ENCODE assay signal across 22 cellular contexts in the genomic region with DNA sequence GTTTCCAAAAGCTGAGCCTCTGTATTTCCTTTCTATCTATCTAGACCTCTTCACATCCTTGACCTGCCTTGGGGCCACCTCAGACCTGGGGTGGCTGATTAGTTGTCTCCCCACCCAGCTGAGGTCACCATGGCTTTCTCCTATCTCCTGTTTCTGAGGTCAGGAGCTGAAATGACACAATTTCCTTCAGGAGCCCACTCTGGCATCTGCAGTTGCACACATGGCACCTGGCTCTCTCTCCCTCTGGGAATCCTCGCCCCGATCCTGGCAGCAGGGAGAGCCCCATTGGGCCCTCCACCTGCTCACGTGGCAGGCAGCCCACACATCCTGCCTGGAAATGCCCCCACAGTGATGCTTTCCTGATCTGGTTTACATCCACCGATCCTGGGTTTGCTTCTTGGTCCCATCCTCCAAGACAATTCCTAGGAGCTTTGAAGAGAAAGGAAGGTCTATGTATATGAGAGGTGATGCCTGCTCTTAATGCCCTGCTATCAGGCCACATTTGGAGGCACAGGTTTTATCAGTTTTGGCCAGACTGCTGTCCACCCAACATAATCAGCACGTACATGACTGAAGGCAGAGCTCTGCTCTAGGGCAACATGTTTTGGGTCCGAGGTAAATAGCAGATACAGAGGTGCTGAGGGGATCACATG. TPM values are rescaled to one million over a fixed set of nuclear protein-coding genes. Genes with fewer than 3 reads are reported as not detected.
DNase-seq lines count a peak whose midpoint lies in the region; ATAC-seq and TF ChIP-seq lines count a peak whose summit lies in the region.
"Had no signal": no experiment of that assay in that cellular context is flagged by ENCODE, and none has a peak within 500 bp of the region (broad histone marks: within the 10 kb centered on the region; RNA-seq: fewer than 3 reads in every experiment).

No MANE protein-coding gene starts in this region.

- H3K9me3 Mint-ChIP-seq in CD8-positive, alpha-beta T cell: no peaks in the 10 kb centered on the region
- H3K9me3 Mint-ChIP-seq in activated T-helper 17 cell treated with anti-CD3 and anti-CD28 coated beads, Interleukin-2, amount 50 U/mL, for 72 hours: no peaks in the 10 kb centered on the region
- no peaks in the 10 kb centered on the region for H3K9me3 Mint-ChIP-seq in naive thymus-derived CD4-positive, alpha-beta T cell
- H3K9me3 Mint-ChIP-seq: activated naive CD8-positive, alpha-beta T cell treated with anti-CD3 and anti-CD28 coated beads for 36 hours; activated T-helper 1 cell treated with anti-CD3 and anti-CD28 coated beads, Interleukin-12 subunit alpha, Interleukin-12 subunit beta, Interleukin-2, Interleukin-4 antibody, amounts not matched to agents 30 ng/mL and 10 ng/mL and 1 ng/mL, durations not matched to agents 14 hours and 24 hours and 36 hours; GM23338; stimulated activated effector memory CD8-positive, alpha-beta T cell treated with anti-CD3 and anti-CD28 coated beads, Interleukin-12 subunit alpha, Interleukin-12 subunit beta, amount 100 ng/mL, for 72 hours had no signal

- H4K5ac ChIP-seq in IMR-90 (ENCODE audit: low read depth, low read length): no peak overlapping the region

- no peak for ATAC-seq in CD8-positive, alpha-beta T cell
- ATAC-seq in IMR-90 (ENCODE audit: low read depth) (no peak), GM18520 (IDR thresholded peaks at IDR 0.05; ENCODE audit: unreplicated experiment) (no peak), HG03175 (IDR thresholded peaks at IDR 0.05; ENCODE audit: unreplicated experiment) (no peak)
- ATAC-seq in activated T-helper 17 cell treated with anti-CD3 and anti-CD28 coated beads, Interleukin-2, amount 50 U/mL, for 72 hours (replicated peaks): no peak
- ATAC-seq in naive thymus-derived CD4-positive, alpha-beta T cell: no peak
- ATAC-seq: stimulated activated effector memory CD8-positive, alpha-beta T cell treated with anti-CD3 and anti-CD28 coated beads, Interleukin-12 subunit alpha, Interleukin-12 subunit beta, amount 100 ng/mL, for 72 hours had no signal

- no peak overlapping the region for H2BK20ac ChIP-seq in IMR-90 (ENCODE audit: low read depth, low read length)

- TF ChIP-seq RAD21 in IMR-90 (IDR thresholded peaks at IDR 0.05; ENCODE audit: low read length): no peak

- no peak overlapping the region for H2AK5ac ChIP-seq in IMR-90 (ENCODE audit: low read depth, low read length)

- H3K79me1 ChIP-seq in IMR-90 (ENCODE audit: low read depth in 1 of 2, low read length in 2 of 2): peaks cover 3 to 5% of the 10 kb centered on the region in 2 experiments; a peak in 1 of 4 replicates

- peak overlapping the region; percentile 80 for H3K27ac Mint-ChIP-seq in CD8-positive, alpha-beta T cell
- peak overlapping the region; percentile 50 for H3K27ac Mint-ChIP-seq in activated T-helper 17 cell treated with anti-CD3 and anti-CD28 coated beads, Interleukin-2, amount 50 U/mL, for 72 hours
- H3K27ac Mint-ChIP-seq in naive thymus-derived CD4-positive, alpha-beta T cell: peak overlapping the region in 5 of 9 donors; percentile 40 to 85 (median 65)
- H3K27ac Mint-ChIP-seq: activated naive CD8-positive, alpha-beta T cell treated with anti-CD3 and anti-CD28 coated beads for 36 hours; activated T-helper 1 cell treated with anti-CD3 and anti-CD28 coated beads, Interleukin-12 subunit alpha, Interleukin-12 subunit beta, Interleukin-2, Interleukin-4 antibody, amounts not matched to agents 30 ng/mL and 10 ng/mL and 1 ng/mL, durations not matched to agents 14 hours and 24 hours and 36 hours; GM23338; stimulated activated effector memory CD8-positive, alpha-beta T cell treated with anti-CD3 and anti-CD28 coated beads, Interleukin-12 subunit alpha, Interleukin-12 subunit beta, amount 100 ng/mL, for 72 hours had no signal

- no peak overlapping the region for H3K4ac ChIP-seq in IMR-90 (ENCODE audit: low read depth, low read length)

- no peak overlapping the region for H2AFZ ChIP-seq in IMR-90 (replicated peaks; ENCODE audit: low read length, poor library complexity)
- H2AFZ ChIP-seq: GM23338 had no signal

- H2BK120ac ChIP-seq in IMR-90 (ENCODE audit: low read depth, low read length): no peak overlapping the region

- H3K4me1 Mint-ChIP-seq in CD8-positive, alpha-beta T cell (ENCODE audit: low read depth): peaks cover 26% of the 10 kb centered on the region
- H3K4me1 Mint-ChIP-seq in activated T-helper 17 cell treated with anti-CD3 and anti-CD28 coated beads, Interleukin-2, amount 50 U/mL, for 72 hours: peaks cover 15% of the 10 kb centered on the region
- H3K4me1 Mint-ChIP-seq in naive thymus-derived CD4-positive, alpha-beta T cell: peaks cover 25 to 45% (median 37%) of the 10 kb centered on the region in 7 donors

- no peak overlapping the region for H3K56ac ChIP-seq in IMR-90 (ENCODE audit: extremely low read depth, insufficient read depth, low read length)

- H3K27me3 Mint-ChIP-seq in CD8-positive, alpha-beta T cell (ENCODE audit: low read depth): no peaks in the 10 kb centered on the region
- no peaks in the 10 kb centered on the region for H3K27me3 Mint-ChIP-seq in activated T-helper 17 cell treated with anti-CD3 and anti-CD28 coated beads, Interleukin-2, amount 50 U/mL, for 72 hours
- H3K27me3 Mint-ChIP-seq in naive thymus-derived CD4-positive, alpha-beta T cell: no peaks in the 10 kb centered on the region
- H3K27me3 Mint-ChIP-seq: activated naive CD8-positive, alpha-beta T cell treated with anti-CD3 and anti-CD28 coated beads for 36 hours had no signal

- peaks cover 2% of the 10 kb centered on the region; the same call in 1 of the 2 replicates for H3K9me1 ChIP-seq in IMR-90 (ENCODE audit: insufficient read depth, low read length)

- no peaks in the 10 kb centered on the region for H3K36me3 ChIP-seq in CD8-positive, alpha-beta T cell (ENCODE audit: insufficient read depth, low read length)
- no peaks in the 10 kb centered on the region for H3K36me3 ChIP-seq in IMR-90 (ENCODE audit: control insufficient read depth, insufficient read depth, low read length)
- H3K36me3 ChIP-seq in naive thymus-derived CD4-positive, alpha-beta T cell (ENCODE audit: control insufficient read depth in 2 of 3, insufficient read depth in 3 of 3, low read length in 3 of 3): no peaks in the 10 kb centered on the region
- H3K36me3 ChIP-seq: esophagus muscularis mucosa, thyroid gland had no signal

- no peaks in the 10 kb centered on the region for H4K20me1 ChIP-seq in IMR-90 (ENCODE audit: insufficient read depth, low read length)

- H3K9ac ChIP-seq in IMR-90 (ENCODE audit: low read depth, low read length): no peak overlapping the region

- peaks cover 20% of the 10 kb centered on the region for H3K4me1 ChIP-seq in CD8-positive, alpha-beta T cell (ENCODE audit: insufficient read depth, low read length)
- H3K4me1 ChIP-seq in IMR-90 (ENCODE audit: control insufficient read depth, insufficient read depth, low read length): peaks cover 4% of the 10 kb centered on the region
- peaks cover 7 to 19% of the 10 kb centered on the region in 2 donors for H3K4me1 ChIP-seq in naive thymus-derived CD4-positive, alpha-beta T cell (ENCODE audit: control insufficient read depth in 2 of 2, insufficient read depth in 2 of 2, low read length in 2 of 2)
- H3K4me1 ChIP-seq: Caco-2, thyroid gland had no signal

- no peak overlapping the region for H2BK5ac ChIP-seq in IMR-90 (ENCODE audit: low read depth, low read length, poor library complexity, severe bottlenecking)

- no peak overlapping the region for H4K91ac ChIP-seq in IMR-90 (ENCODE audit: insufficient read depth, low read depth, low read length)

- no peaks in the 10 kb centered on the region for H3K36me3 Mint-ChIP-seq in CD8-positive, alpha-beta T cell
- no peaks in the 10 kb centered on the region for H3K36me3 Mint-ChIP-seq in activated T-helper 17 cell treated with anti-CD3 and anti-CD28 coated beads, Interleukin-2, amount 50 U/mL, for 72 hours (ENCODE audit: low read depth)
- no peaks in the 10 kb centered on the region for H3K36me3 Mint-ChIP-seq in naive thymus-derived CD4-positive, alpha-beta T cell
- H3K36me3 Mint-ChIP-seq: activated naive CD8-positive, alpha-beta T cell treated with anti-CD3 and anti-CD28 coated beads for 36 hours; stimulated activated effector memory CD8-positive, alpha-beta T cell treated with anti-CD3 and anti-CD28 coated beads, Interleukin-12 subunit alpha, Interleukin-12 subunit beta, amount 100 ng/mL, for 72 hours had no signal

- in situ Hi-C loops in IMR-90 (cut with MboI; ENCODE audit: low sequenced_read_pairs): no loop called here

- dilution Hi-C loops in IMR-90 (cut with HindIII; ENCODE audit: low sequenced_read_pairs, unreplicated experiment): no loop called here

- H3K27me3 ChIP-seq in CD8-positive, alpha-beta T cell (ENCODE audit: insufficient read depth, low read length): no peaks in the 10 kb centered on the region
- no peaks in the 10 kb centered on the region for H3K27me3 ChIP-seq in IMR-90 (ENCODE audit: control insufficient read depth, insufficient read depth, low read length)
- no peaks in the 10 kb centered on the region for H3K27me3 ChIP-seq in naive thymus-derived CD4-positive, alpha-beta T cell (ENCODE audit: control insufficient read depth in 2 of 2, insufficient read depth in 2 of 2, low read length in 2 of 2)
- H3K27me3 ChIP-seq: esophagus muscularis mucosa, thyroid gland had no signal

- no peak overlapping the region for H4K8ac ChIP-seq in IMR-90 (ENCODE audit: low read depth in 2 of 2, low read length in 2 of 2)

- H3K27ac ChIP-seq in CD8-positive, alpha-beta T cell (ENCODE audit: low read depth, low read length): no peak overlapping the region
- H3K27ac ChIP-seq in IMR-90 (ENCODE audit: insufficient read depth, low read length): no peak overlapping the region
- H3K27ac ChIP-seq in naive thymus-derived CD4-positive, alpha-beta T cell (ENCODE audit: low read depth, low read length): no peak overlapping the region
- H3K27ac ChIP-seq: esophagus muscularis mucosa, HL-60, thyroid gland had no signal

- H3K4me3 ChIP-seq in CD8-positive, alpha-beta T cell (ENCODE audit: low read depth, low read length): no peak overlapping the region
- no peak overlapping the region for H3K4me3 ChIP-seq in IMR-90 (ENCODE audit: insufficient read depth, low read depth, low read length)
- H3K4me3 ChIP-seq in naive thymus-derived CD4-positive, alpha-beta T cell (ENCODE audit: low read length): no peak overlapping the region
- H3K4me3 ChIP-seq: esophagus muscularis mucosa, GM23338, thyroid gland had no signal

- H3K4me3 Mint-ChIP-seq in CD8-positive, alpha-beta T cell: no peak overlapping the region
- H3K4me3 Mint-ChIP-seq in activated T-helper 17 cell treated with anti-CD3 and anti-CD28 coated beads, Interleukin-2, amount 50 U/mL, for 72 hours: no peak overlapping the region
- peak overlapping the region in 2 of 10 donors; percentile 26 to 45 for H3K4me3 Mint-ChIP-seq in naive thymus-derived CD4-positive, alpha-beta T cell
- H3K4me3 Mint-ChIP-seq: activated naive CD8-positive, alpha-beta T cell treated with anti-CD3 and anti-CD28 coated beads for 36 hours; activated T-helper 1 cell treated with anti-CD3 and anti-CD28 coated beads, Interleukin-12 subunit alpha, Interleukin-12 subunit beta, Interleukin-2, Interleukin-4 antibody, amounts not matched to agents 30 ng/mL and 10 ng/mL and 1 ng/mL, durations not matched to agents 14 hours and 24 hours and 36 hours; GM23338; stimulated activated effector memory CD8-positive, alpha-beta T cell treated with anti-CD3 and anti-CD28 coated beads, Interleukin-12 subunit alpha, Interleukin-12 subunit beta, amount 100 ng/mL, for 72 hours had no signal

- DNase-seq in CD8-positive, alpha-beta T cell: no peak
- DNase-seq in IMR-90: no peak
- no peak for DNase-seq in naive thymus-derived CD4-positive, alpha-beta T cell
- no peak for DNase-seq in NCI-H1436 treated with DMSO at 0.1 percent for 48 hours (lab: John Stamatoyannopoulos, UW)
- DNase-seq: activated CD4-positive, alpha-beta T cell treated with anti-CD3 and anti-CD28 coated beads for 4 hours; activated naive CD8-positive, alpha-beta T cell treated with anti-CD3 and anti-CD28 coated beads for 36 hours; Caco-2; effector CD8-positive, alpha-beta T cell; hypothalamus; NCI-H524 treated with DMSO at 0.1 percent for 48 hours; nucleus accumbens; stimulated activated CD4-positive, alpha-beta T cell treated with anti-CD3 and anti-CD28 coated beads, Interleukin-1b, Interleukin-23, amount 100 ng/mL, for 48 hours; SW 1271; thyroid gland had no signal

- H3K4me2 ChIP-seq in IMR-90 (ENCODE audit: low read depth, low read length): no peak overlapping the region
- H3K4me2 ChIP-seq: GM23338 had no signal

- H3K18ac ChIP-seq in IMR-90 (ENCODE audit: low read depth, low read length): no peak overlapping the region

- no peak for TF ChIP-seq POLR2A in IMR-90 (IDR thresholded peaks at IDR 0.05; ENCODE audit: low read depth, low read length)

- no peak overlapping the region for H3K14ac ChIP-seq in IMR-90 (replicated peaks; ENCODE audit: low read depth, low read length)

- BruUV-seq in IMR-90 (replicated peaks; lab: Mats Ljungman, UMichigan): no TSS peak

- intact Hi-C loops in CD8-positive, alpha-beta T cell (cut with DNase I, micrococcal nuclease): no loop called here
- intact Hi-C loops in IMR-90 (cut with micrococcal nuclease): no loop called here
- intact Hi-C loops in naive thymus-derived CD4-positive, alpha-beta T cell (cut with micrococcal nuclease): no loop called here

- TF ChIP-seq CTCF in CD8-positive, alpha-beta T cell (IDR thresholded peaks at IDR 0.05): no peak
- no peak for TF ChIP-seq CTCF in IMR-90 (conservative IDR thresholded peaks at IDR 0.05; ENCODE audit: low read depth, low read length)

- POLR2A ChIA-PET in CD8-positive, alpha-beta T cell (lab: Charles Lee): interaction anchor here (1.3 kb wide), 1 partner anchor 123 kb away, joined by 4 read pairs; no protein-coding TSS in a partner anchor
- POLR2A ChIA-PET in IMR-90 (lab: Charles Lee; ENCODE audit: unreplicated experiment): no interaction called here
- POLR2A ChIA-PET in naive thymus-derived CD4-positive, alpha-beta T cell (lab: Charles Lee): interaction anchor here (1.0 kb wide), 1 partner anchor 125 kb away, joined by 3 read pairs; no protein-coding TSS in a partner anchor

- peak overlapping the region; percentile 20; the same call in 1 of the 2 replicates for H3K23ac ChIP-seq in IMR-90 (ENCODE audit: low read depth, low read length)

- CTCF ChIA-PET in CD8-positive, alpha-beta T cell (lab: Charles Lee): no interaction called here
- CTCF ChIA-PET in IMR-90 (lab: Yijun Ruan, JAX): no interaction called here
- CTCF ChIA-PET in naive thymus-derived CD4-positive, alpha-beta T cell (lab: Charles Lee): interaction anchor here (0.9 kb wide), 1 partner anchor 34 kb away, joined by 4 read pairs; no protein-coding TSS in a partner anchor

- no peak overlapping the region for H2AK9ac ChIP-seq in IMR-90 (replicated peaks; ENCODE audit: low read depth, low read length, poor library complexity)

- WGBS in IMR-90 (ENCODE audit: extremely low coverage in 2 of 2, insufficient read length in 1 of 2), 2 experiments: no CpG with 5 or more reads among the region's 6 CpGs

- H2BK15ac ChIP-seq in IMR-90 (ENCODE audit: low read depth, low read length): no peak overlapping the region

- no peaks in the 10 kb centered on the region for H3K9me3 ChIP-seq in CD8-positive, alpha-beta T cell (ENCODE audit: low read length)
- H3K9me3 ChIP-seq in IMR-90 (ENCODE audit: control insufficient read depth, insufficient read depth, low read length): no peaks in the 10 kb centered on the region
- H3K9me3 ChIP-seq in naive thymus-derived CD4-positive, alpha-beta T cell (ENCODE audit: control insufficient read depth in 2 of 3, low read length in 3 of 3): no peaks in the 10 kb centered on the region
- H3K9me3 ChIP-seq: Caco-2, esophagus muscularis mucosa, thyroid gland had no signal

RNA-seq across cellular contexts. Expression of a gene that starts 53.7 kb away (rescaled TPM):
- total RNA-seq in CD8-positive, alpha-beta T cell: 1 to 10 TPM; 7.7 to 9.7 TPM
- total RNA-seq in IMR-90 (2012; rRNA removed): 17.8 and 18.8 TPM in 2 replicates
- 9.5 and 11.2 TPM in 2 replicates for polyA plus RNA-seq in IMR-90 (2012; rRNA removed)
- polyA plus RNA-seq in IMR-90 (2012; cell fraction: cytosol; rRNA removed): 4.8 and 7.7 TPM in 2 replicates
- 5.2 and 10.5 TPM in 2 replicates for polyA plus RNA-seq in IMR-90 (2012; cell fraction: nucleus; rRNA removed; ENCODE audit: low replicate concordance)
- 1 to 10 TPM; 2.3 to 2.9 TPM for total RNA-seq in activated T-helper 17 cell treated with anti-CD3 and anti-CD28 coated beads, Interleukin-2, amount 50 U/mL, for 72 hours
- 10 to 100 TPM in 3 of 5 experiments, 1 to 10 TPM in 2; 3.1 to 15.4 (median 13.0) TPM for total RNA-seq in naive thymus-derived CD4-positive, alpha-beta T cell
- 10 to 100 TPM; 10.8 to 14.9 TPM for polyA plus RNA-seq in naive thymus-derived CD4-positive, alpha-beta T cell
